In the genomic region with DNA sequence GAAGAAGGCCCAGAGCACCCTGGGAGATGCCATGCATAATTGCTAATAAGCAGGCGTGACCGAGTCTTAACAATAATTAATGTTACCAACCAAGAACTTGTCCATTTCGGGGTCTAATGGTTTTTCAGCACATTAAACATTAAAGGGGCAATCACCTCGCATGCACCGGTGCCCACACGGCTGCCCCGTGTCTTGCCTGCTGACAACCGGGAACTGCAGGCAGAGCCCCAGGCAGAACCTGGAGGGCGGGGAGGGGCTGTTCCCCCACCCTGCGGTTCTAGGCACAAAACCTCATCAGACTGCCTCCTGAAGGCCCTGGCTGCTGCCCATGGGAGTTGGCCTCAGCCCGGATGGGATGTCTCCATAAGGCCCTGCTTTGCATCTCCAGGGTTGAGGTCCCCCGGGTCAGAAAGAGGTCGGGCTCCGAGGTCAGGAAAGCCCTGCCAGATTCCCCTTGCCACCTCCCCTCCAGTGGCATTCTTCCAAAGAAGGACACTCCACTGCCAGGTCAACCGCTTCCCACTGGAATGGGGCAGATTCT, we compare ENCODE assay signal across 21 cellular contexts.
DNase-seq lines count a peak whose midpoint lies in the region; ATAC-seq and TF ChIP-seq lines count a peak whose summit lies in the region.
"Had no signal": no experiment of that assay in that cellular context is flagged by ENCODE, and none has a peak within 500 bp of the region (broad histone marks: within the 10 kb centered on the region; RNA-seq: fewer than 3 reads in every experiment).

No MANE protein-coding gene starts in this region.

- no peak overlapping the region for H3K27ac Mint-ChIP-seq in natural killer cell treated with Interleukin-12 subunit alpha and Interleukin-12 subunit beta and Interleukin-15 and Interleukin-18, amount 100 ng/mL, for 72 hours
- no peak overlapping the region for H3K27ac Mint-ChIP-seq in natural killer cell
- no peak overlapping the region for H3K27ac Mint-ChIP-seq in activated T-helper 17 cell treated with anti-CD3 and anti-CD28 coated beads, Interleukin-2, amount 50 U/mL, for 72 hours
- H3K27ac Mint-ChIP-seq in nephron progenitor cell, result no peak overlapping the region
- H3K27ac Mint-ChIP-seq: GM23338, H9 had no signal

- DNase-seq in natural killer cell treated with Interleukin-12 subunit alpha and Interleukin-12 subunit beta and Interleukin-15 and Interleukin-18, amount 100 ng/mL, for 72 hours (ENCODE audit: low spot score), result peak; percentile 15
- DNase-seq in natural killer cell (no peak), left kidney (ENCODE audit: low read depth, low spot score) (peak; percentile 58), sigmoid colon (peak; percentile 41), nephron progenitor cell (no peak), COLO829 (ENCODE audit: low spot score) (no peak)
- DNase-seq: H9, Karpas-422, MV-4-11, NCI-H1105, NCI-H1436 treated with DMSO at 0.1 percent for 48 hours, NCI-H1930, NCI-H2107, NCI-H446, NCI-H524 treated with DMSO at 0.1 percent for 48 hours, PC-9, SJCRH30 had no signal

- TF ChIP-seq POLR2A in sigmoid colon (IDR thresholded peaks at IDR 0.05), result no peak

- TF ChIP-seq EP300 in sigmoid colon (IDR thresholded peaks at IDR 0.05), result no peak

- no peak overlapping the region for H3K27ac ChIP-seq in sigmoid colon
- H3K27ac ChIP-seq: PC-9, SJCRH30 had no signal

- no peaks in the 10 kb centered on the region for H3K36me3 Mint-ChIP-seq in natural killer cell treated with Interleukin-12 subunit alpha and Interleukin-12 subunit beta and Interleukin-15 and Interleukin-18, amount 100 ng/mL, for 72 hours
- H3K36me3 Mint-ChIP-seq in natural killer cell, result no peaks in the 10 kb centered on the region
- no peaks in the 10 kb centered on the region for H3K36me3 Mint-ChIP-seq in activated T-helper 17 cell treated with anti-CD3 and anti-CD28 coated beads, Interleukin-2, amount 50 U/mL, for 72 hours (ENCODE audit: low read depth)
- no peaks in the 10 kb centered on the region for H3K36me3 Mint-ChIP-seq in nephron progenitor cell (ENCODE audit: low read depth)

- intact Hi-C loops in natural killer cell (cut with micrococcal nuclease) (no loop called here), sigmoid colon (cut with DNase I) (no loop called here)

- H3K9me3 Mint-ChIP-seq in natural killer cell treated with Interleukin-12 subunit alpha and Interleukin-12 subunit beta and Interleukin-15 and Interleukin-18, amount 100 ng/mL, for 72 hours, result no peaks in the 10 kb centered on the region
- H3K9me3 Mint-ChIP-seq in natural killer cell (no peaks in the 10 kb centered on the region), nephron progenitor cell (no peaks in the 10 kb centered on the region)
- H3K9me3 Mint-ChIP-seq in activated T-helper 17 cell treated with anti-CD3 and anti-CD28 coated beads, Interleukin-2, amount 50 U/mL, for 72 hours, result no peaks in the 10 kb centered on the region
- H3K9me3 Mint-ChIP-seq: GM23338, H9 had no signal

- peaks cover 0 to 9% (median 0%) of the 10 kb centered on the region in 4 donors for H3K4me1 ChIP-seq in sigmoid colon
- H3K4me1 ChIP-seq: SJCRH30 had no signal

- peaks cover 8 to 14% of the 10 kb centered on the region in 2 donors for H3K27me3 Mint-ChIP-seq in natural killer cell treated with Interleukin-12 subunit alpha and Interleukin-12 subunit beta and Interleukin-15 and Interleukin-18, amount 100 ng/mL, for 72 hours
- peaks cover 4 to 6% of the 10 kb centered on the region in 2 donors for H3K27me3 Mint-ChIP-seq in natural killer cell (ENCODE audit: low read depth in 2 of 2)
- H3K27me3 Mint-ChIP-seq in activated T-helper 17 cell treated with anti-CD3 and anti-CD28 coated beads, Interleukin-2, amount 50 U/mL, for 72 hours, result peaks cover 32% of the 10 kb centered on the region
- peaks cover 2% of the 10 kb centered on the region for H3K27me3 Mint-ChIP-seq in nephron progenitor cell (ENCODE audit: low read depth, poor library complexity)

- H3K36me3 ChIP-seq in sigmoid colon, result no peaks in the 10 kb centered on the region
- H3K36me3 ChIP-seq: SJCRH30 had no signal

- no peaks in the 10 kb centered on the region for H3K9me3 ChIP-seq in sigmoid colon
- H3K9me3 ChIP-seq: SJCRH30 had no signal

- 81 to 83% methylated on average over 15 of the region's 15 CpGs for WGBS in sigmoid colon, 2 donors

- no peaks in the 10 kb centered on the region for H3K27me3 ChIP-seq in sigmoid colon
- H3K27me3 ChIP-seq: SJCRH30 had no signal

- no peaks in the 10 kb centered on the region for H3K4me1 Mint-ChIP-seq in natural killer cell treated with Interleukin-12 subunit alpha and Interleukin-12 subunit beta and Interleukin-15 and Interleukin-18, amount 100 ng/mL, for 72 hours (ENCODE audit: low read depth in 2 of 2)
- no peaks in the 10 kb centered on the region for H3K4me1 Mint-ChIP-seq in natural killer cell
- no peaks in the 10 kb centered on the region for H3K4me1 Mint-ChIP-seq in activated T-helper 17 cell treated with anti-CD3 and anti-CD28 coated beads, Interleukin-2, amount 50 U/mL, for 72 hours
- H3K4me1 Mint-ChIP-seq in nephron progenitor cell, result no peaks in the 10 kb centered on the region

- H3K4me3 Mint-ChIP-seq in natural killer cell treated with Interleukin-12 subunit alpha and Interleukin-12 subunit beta and Interleukin-15 and Interleukin-18, amount 100 ng/mL, for 72 hours, result no peak overlapping the region
- H3K4me3 Mint-ChIP-seq in natural killer cell (no peak overlapping the region), nephron progenitor cell (no peak overlapping the region)
- no peak overlapping the region for H3K4me3 Mint-ChIP-seq in activated T-helper 17 cell treated with anti-CD3 and anti-CD28 coated beads, Interleukin-2, amount 50 U/mL, for 72 hours
- H3K4me3 Mint-ChIP-seq: GM23338, H9 had no signal

- ATAC-seq in natural killer cell treated with Interleukin-12 subunit alpha and Interleukin-12 subunit beta and Interleukin-15 and Interleukin-18, amount 100 ng/mL, for 72 hours, result no peak
- no peak for ATAC-seq in natural killer cell
- no peak for ATAC-seq in activated T-helper 17 cell treated with anti-CD3 and anti-CD28 coated beads, Interleukin-2, amount 50 U/mL, for 72 hours (replicated peaks)
- ATAC-seq: GM23338, HepG2, Right ventricle myocardium inferior had no signal

- TF ChIP-seq CTCF in natural killer cell (IDR thresholded peaks at IDR 0.05) (no peak), sigmoid colon (IDR thresholded peaks at IDR 0.05) (no peak), nephron progenitor cell (IDR thresholded peaks at IDR 0.05) (no peak)

- no peak overlapping the region for H3K4me3 ChIP-seq in sigmoid colon
- H3K4me3 ChIP-seq: GM23338, PC-9, SJCRH30 had no signal

Comparison
In these comparisons a context has a peak if more than half of its experiments do, and no peak if none do; other contexts are left out.
1. DNase-seq: peak in natural killer cell treated with Interleukin-12 subunit alpha and Interleukin-12 subunit beta and Interleukin-15 and Interleukin-18, amount 100 ng/mL, for 72 hours (single experiment), left kidney (single experiment) and sigmoid colon (single experiment); none in natural killer cell (single experiment), nephron progenitor cell (single experiment) and COLO829 (single experiment).